ENCODE assay signal across 8 cellular contexts in the genomic region with DNA sequence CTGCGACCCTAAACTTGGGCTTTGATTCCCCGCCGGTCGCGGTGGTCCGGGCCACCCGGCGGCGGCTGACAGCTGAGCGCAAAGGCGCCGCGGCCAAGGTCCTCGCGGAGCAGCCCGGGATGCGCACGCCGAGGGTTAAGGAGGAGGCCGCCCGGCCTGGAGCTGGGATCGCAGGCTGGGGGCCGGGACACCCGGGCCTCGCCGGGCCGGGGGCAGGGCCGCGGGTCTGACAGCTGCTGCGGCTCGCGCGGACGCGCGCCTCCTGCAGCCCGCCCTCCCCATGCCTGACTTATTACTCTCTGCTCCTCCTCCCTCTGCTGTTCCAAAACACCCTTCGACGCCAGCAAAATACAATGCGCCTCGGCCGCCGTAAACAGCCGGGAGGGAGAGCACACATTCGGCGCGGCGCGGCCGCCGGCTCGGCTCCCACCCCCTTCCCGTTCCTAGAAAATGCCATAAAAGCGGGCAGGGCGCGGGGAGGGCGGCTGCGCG. TPM values are rescaled to one million over a fixed set of nuclear protein-coding genes. Genes with fewer than 3 reads are reported as not detected.
DNase-seq lines count a peak whose midpoint lies in the region; ATAC-seq and TF ChIP-seq lines count a peak whose summit lies in the region.

No MANE protein-coding gene starts in this region.

- peaks cover 51% of the 10 kb centered on the region for H3K27me3 ChIP-seq in mononuclear cell (ENCODE audit: insufficient read depth, low read length)

- DNase-seq in GM12864 (ENCODE audit: low read depth) (no peak), NCI-H82 (lab: John Stamatoyannopoulos, UW) (peak; percentile 68), activated T-cell treated with anti-CD3 and anti-CD28 coated beads for 48 hours (ENCODE audit: low read depth) (peak; percentile 62), epithelial cell of proximal tubule (ENCODE audit: low read depth) (no peak)
- peak; percentile 25 to 30 for DNase-seq in stimulated activated CD8-positive, alpha-beta memory T cell treated with anti-CD3 and anti-CD28 coated beads, Interleukin-4, amount 100 ng/mL, for 4 hours (ENCODE audit: low read depth in 2 of 2, low spot score in 1 of 2)

- H3K4me3 ChIP-seq in GM12864 (ENCODE audit: low read depth, low read length) (peak overlapping the region; percentile 39), epithelial cell of proximal tubule (ENCODE audit: low read depth, low read length) (peak overlapping the region; percentile 63), mononuclear cell (ENCODE audit: low read length) (peak overlapping the region; percentile 70)

- ATAC-seq in HG03045 (IDR thresholded peaks at IDR 0.05; ENCODE audit: unreplicated experiment): peak; percentile 46
- no peak for ATAC-seq in HG02763 (IDR thresholded peaks at IDR 0.05; ENCODE audit: unreplicated experiment)

- no peak for TF ChIP-seq CTCF in GM12864 (IDR thresholded peaks at IDR 0.05; ENCODE audit: low read depth, low read length, missing control alignments)
- no peak for TF ChIP-seq CTCF in epithelial cell of proximal tubule (conservative IDR thresholded peaks at IDR 0.05; ENCODE audit: low read depth, low read length)

- H3K4me1 ChIP-seq in mononuclear cell (ENCODE audit: insufficient read depth, low read length): peaks cover 48% of the 10 kb centered on the region

- H3K9me3 ChIP-seq in mononuclear cell (ENCODE audit: low read depth, low read length): no peaks in the 10 kb centered on the region

RNA-seq across cellular contexts. Expression of a gene that starts 0.7 kb away (rescaled TPM):
- 0.58 and 0.69 TPM in 2 replicates for total RNA-seq in epithelial cell of proximal tubule
- total RNA-seq in mononuclear cell: 37.6 TPM

Comparison
In these comparisons a context has a peak if more than half of its experiments do, and no peak if none do; other contexts are left out.
1. DNase-seq: peak in NCI-H82 (single experiment), activated T-cell treated with anti-CD3 and anti-CD28 coated beads for 48 hours (single experiment) and stimulated activated CD8-positive, alpha-beta memory T cell treated with anti-CD3 and anti-CD28 coated beads, Interleukin-4, amount 100 ng/mL, for 4 hours (2 of 2); none in GM12864 (single experiment) and epithelial cell of proximal tubule (single experiment).
2. RNA of a gene that starts 0.7 kb away (total RNA-seq): 37.6 TPM in mononuclear cell (single experiment); 0.58 to 0.69 TPM in epithelial cell of proximal tubule; every median in the first group is over 10 times any median in the second.
3. Peak in every context shown above with its lines, with median percentiles within 50 percentile points of each other: H3K4me3 ChIP-seq.